ENCODE assay signal across 16 cellular contexts in genomic region chr2:30282081-30282480, GRCh38. TPM values are rescaled to one million over a fixed set of nuclear protein-coding genes. Genes with fewer than 3 reads are reported as not detected.
DNase-seq lines count a peak whose midpoint lies in the region; ATAC-seq and TF ChIP-seq lines count a peak whose summit lies in the region.
"Had no signal": no experiment of that assay in that cellular context is flagged by ENCODE, and none has a peak within 500 bp of the region (broad histone marks: within the 10 kb centered on the region; RNA-seq: fewer than 3 reads in every experiment).

No MANE protein-coding gene starts in this region.

- H3K4ac ChIP-seq in H9 (ENCODE audit: low read depth, low read length) = no peak overlapping the region

- H3K9ac ChIP-seq in H9 (ENCODE audit: extremely low read depth, insufficient read length, low read length) = no peak overlapping the region

- no peak overlapping the region for H2BK120ac ChIP-seq in H9 (ENCODE audit: low read depth, low read length, poor library complexity, severe bottlenecking)

- H4K91ac ChIP-seq in H9 (ENCODE audit: insufficient read length, low read depth, low read length) = no peak overlapping the region

- no peak overlapping the region for H2BK5ac ChIP-seq in H9 (ENCODE audit: insufficient read length, low read length)

- no peaks in the 10 kb centered on the region for H3K27me3 ChIP-seq in H9 (ENCODE audit: insufficient read depth, low read length)
- H3K27me3 ChIP-seq: BE2C, right lobe of liver had no signal

- H3K4me1 ChIP-seq in H9 (ENCODE audit: insufficient read depth, low read length) = peaks cover 6% of the 10 kb centered on the region; the same call in 1 of the 2 replicates
- H3K4me1 ChIP-seq: BE2C, right lobe of liver had no signal

- H3K18ac ChIP-seq in H9 (ENCODE audit: insufficient read length, low read depth, low read length) = no peak overlapping the region

- no peaks in the 10 kb centered on the region for H3K79me2 ChIP-seq in H9 (ENCODE audit: insufficient read depth, low read length)

- no peak overlapping the region for H2BK12ac ChIP-seq in H9 (ENCODE audit: insufficient read length, low read depth, low read length)

- H3K9me3 ChIP-seq in H9 (ENCODE audit: control insufficient read depth, low read depth, low read length) = no peaks in the 10 kb centered on the region
- H3K9me3 ChIP-seq: BE2C, left ventricle myocardium inferior, right lobe of liver had no signal

- no peaks in the 10 kb centered on the region; the same call in 1 of the 2 replicates for H3K27me3 Mint-ChIP-seq in H9 (ENCODE audit: low read depth)
- H3K27me3 Mint-ChIP-seq in IgD-negative memory B cell = peaks cover 2% of the 10 kb centered on the region
- no peaks in the 10 kb centered on the region for H3K27me3 Mint-ChIP-seq in naive B cell
- H3K27me3 Mint-ChIP-seq in mesothelial cell of epicardium (ENCODE audit: low read depth) = no peaks in the 10 kb centered on the region

- H2AK5ac ChIP-seq in H9 (ENCODE audit: insufficient read length, low read length) = no peak overlapping the region

- no peak overlapping the region for H4K5ac ChIP-seq in H9 (ENCODE audit: insufficient read length, low read depth, low read length)

- no peak overlapping the region for H3K27ac Mint-ChIP-seq in H9
- peak overlapping the region; percentile 85 to 90 (median 88) for H3K27ac Mint-ChIP-seq in IgD-negative memory B cell
- H3K27ac Mint-ChIP-seq in naive B cell = peak overlapping the region; percentile 32 to 97 (median 93)
- H3K27ac Mint-ChIP-seq in mesothelial cell of epicardium = no peak overlapping the region

- no peak overlapping the region for H3K23ac ChIP-seq in H9 (ENCODE audit: insufficient read length, low read depth, low read length)

- H3K23me2 ChIP-seq in H9 (ENCODE audit: insufficient read length, low read depth, low read length, poor library complexity, severe bottlenecking) = no peaks in the 10 kb centered on the region

- H3K27ac ChIP-seq in H9 (ENCODE audit: insufficient read length, low read depth, low read length) = no peak overlapping the region
- H3K27ac ChIP-seq: left ventricle myocardium inferior, right lobe of liver had no signal

- no peak overlapping the region for H4K8ac ChIP-seq in H9 (replicated peaks; ENCODE audit: insufficient read length, low read depth, low read length)

- H4K20me1 ChIP-seq in H9 (ENCODE audit: control insufficient read depth, insufficient read depth, insufficient read length) = no peaks in the 10 kb centered on the region

- H3K56ac ChIP-seq in H9 (ENCODE audit: insufficient read length, low read depth, low read length) = no peak overlapping the region

- H3T11ph ChIP-seq in H9 (ENCODE audit: low read length) = no peak overlapping the region

- H3K4me3 Mint-ChIP-seq in H9 = no peak overlapping the region
- peak overlapping the region in 3 of 4 donors; percentile 58 to 89 (median 75) for H3K4me3 Mint-ChIP-seq in IgD-negative memory B cell
- peak overlapping the region; percentile 19 to 83 (median 74) for H3K4me3 Mint-ChIP-seq in naive B cell
- H3K4me3 Mint-ChIP-seq in mesothelial cell of epicardium = no peak overlapping the region
- H3K4me3 Mint-ChIP-seq: neural crest cell had no signal

- no peak for DNase-seq in H9
- peak; percentile 91 for DNase-seq in naive B cell
- no peak for DNase-seq in stimulated activated CD4-positive, alpha-beta T cell treated with anti-CD3 and anti-CD28 coated beads, Interleukin-4, amount 100 ng/mL, for 1 hour
- DNase-seq in mesothelial cell of epicardium (ENCODE audit: low spot score in 2 of 2, unreplicated experiment in 2 of 2) = no peak
- DNase-seq in globus pallidus (ENCODE audit: low spot score) = no peak
- DNase-seq: BE2C; cerebellar nuclear complex; left ventricle myocardium inferior; PC-3; right lobe of liver; stimulated activated CD4-positive, alpha-beta T cell treated with anti-CD3 and anti-CD28 coated beads, Interleukin-4, amount 100 ng/mL, for 4 hours; stimulated activated naive CD4-positive, alpha-beta T cell treated with Interleukin-2 at 50 U/mL for 16 hours had no signal

- H3K4me2 ChIP-seq in H9 (ENCODE audit: insufficient read depth, insufficient read length, low read length) = no peak overlapping the region

- WGBS in H9 (ENCODE audit: extremely low coverage, insufficient read length, low lambda C conversion rate) = no CpG with 5 or more reads among the region's 6 CpGs

- no peak overlapping the region for H2BK20ac ChIP-seq in H9 (ENCODE audit: low read depth, low read length, poor library complexity, severe bottlenecking)

- TF ChIP-seq CTCF in H9 (conservative IDR thresholded peaks at IDR 0.05) = no peak
- TF ChIP-seq CTCF in mesothelial cell of epicardium (IDR thresholded peaks at IDR 0.05; ENCODE audit: unreplicated experiment) = no peak

- no peaks in the 10 kb centered on the region for H3K79me1 ChIP-seq in H9 (ENCODE audit: insufficient read depth, low read depth, low read length, poor library complexity, severe bottlenecking)

- peaks cover 17% of the 10 kb centered on the region in 2 experiments for H3K4me1 Mint-ChIP-seq in H9
- peaks cover 62 to 72% (median 70%) of the 10 kb centered on the region in 3 donors for H3K4me1 Mint-ChIP-seq in IgD-negative memory B cell
- peaks cover 78 to 98% (median 95%) of the 10 kb centered on the region in 3 donors for H3K4me1 Mint-ChIP-seq in naive B cell
- peaks cover 13% of the 10 kb centered on the region for H3K4me1 Mint-ChIP-seq in mesothelial cell of epicardium

- 0 out of 2 replicates have a peak overlapping the region, but pooled peaks have one; percentile 20 for H3K14ac ChIP-seq in H9 (ENCODE audit: insufficient read depth, low read length)

- 0 out of 5 replicates have a peak, but pooled peaks cover 0 to 2% of the 10 kb centered on the region in 2 experiments for H3K9me3 Mint-ChIP-seq in H9
- no peaks in the 10 kb centered on the region for H3K9me3 Mint-ChIP-seq in IgD-negative memory B cell
- H3K9me3 Mint-ChIP-seq in naive B cell = peaks cover 0 to 14% (median 0%) of the 10 kb centered on the region in 7 donors
- no peaks in the 10 kb centered on the region for H3K9me3 Mint-ChIP-seq in mesothelial cell of epicardium
- H3K9me3 Mint-ChIP-seq: neural crest cell had no signal

- ATAC-seq in GM18861 (IDR thresholded peaks at IDR 0.05; ENCODE audit: unreplicated experiment) (peak; percentile 67), naive B cell (ENCODE audit: low read depth in 2 of 2) (peak; percentile 100), GM21717 (IDR thresholded peaks at IDR 0.05; ENCODE audit: unreplicated experiment) (no peak)
- ATAC-seq: PC-3 had no signal

- no peaks in the 10 kb centered on the region; a peak in 1 of 7 replicates for H3K36me3 Mint-ChIP-seq in H9 (ENCODE audit: insufficient read depth in 1 of 3, low read depth in 3 of 3)
- peaks cover 3% of the 10 kb centered on the region for H3K36me3 Mint-ChIP-seq in IgD-negative memory B cell
- peaks cover 4 to 15% of the 10 kb centered on the region in 2 donors for H3K36me3 Mint-ChIP-seq in naive B cell
- H3K36me3 Mint-ChIP-seq in mesothelial cell of epicardium = no peaks in the 10 kb centered on the region

- no peak overlapping the region for H2BK15ac ChIP-seq in H9 (ENCODE audit: low read depth, low read length)

- H2AFZ ChIP-seq in H9 (ENCODE audit: low read length) = no peak overlapping the region

RNA-seq across cellular contexts. Expression of gene LBH, which starts 50.7 kb away (rescaled TPM):
- 51.6 and 53.0 TPM in 2 replicates for total RNA-seq in H9 (2021)
- polyA plus RNA-seq in IgD-negative memory B cell = 163 TPM
- 100 to 1,000 TPM; 191 to 297 (median 221) TPM for polyA plus RNA-seq in naive B cell (ENCODE audit: low read depth in 6 of 6)
- 41.0 to 48.8 TPM (median 44.5 TPM) in 3 replicates for total RNA-seq in mesothelial cell of epicardium

Comparison
In these comparisons a context has a peak if more than half of its experiments do, and no peak if none do; other contexts are left out.
1. H3K27ac Mint-ChIP-seq: peak in IgD-negative memory B cell (3 of 3) and naive B cell (6 of 6); none in H9 (0 of 3) and mesothelial cell of epicardium (single experiment).
2. H3K4me3 Mint-ChIP-seq: peak in IgD-negative memory B cell (3 of 4) and naive B cell (8 of 8); none in H9 (0 of 2) and mesothelial cell of epicardium (single experiment).